ENCODE assay signal across 1 cellular context in genomic region chr9:109014267-109015025, GRCh38.
TF ChIP-seq lines count a peak whose summit lies in the region.

No MANE protein-coding gene starts in this region.

TF ChIP-seq in endothelial cell of umbilical vein, 7 proteins besides CTCF, POLR2A, EP300 and RAD21:
- no peak for TF ChIP-seq MYC (IDR thresholded peaks at IDR 0.05; ENCODE audit: low read depth, low read length)
- no peak for TF ChIP-seq JUN (IDR thresholded peaks at IDR 0.05; ENCODE audit: borderline replicate concordance, insufficient read depth, insufficient read length, low read depth)
- no peak for TF ChIP-seq FOS (IDR thresholded peaks at IDR 0.05; ENCODE audit: borderline replicate concordance, insufficient read depth, low read length)
- no peak for TF ChIP-seq MAX (IDR thresholded peaks at IDR 0.05; ENCODE audit: insufficient read depth, insufficient read length)
- no peak for TF ChIP-seq EZH2 (IDR thresholded peaks at IDR 0.05; ENCODE audit: borderline replicate concordance, low read depth, low read length, severe bottlenecking)
- no peak for TF ChIP-seq POLR2AphosphoS5 (IDR thresholded peaks at IDR 0.05; ENCODE audit: insufficient read depth, low read depth, low read length)
- TF ChIP-seq GATA2 (IDR thresholded peaks at IDR 0.05; ENCODE audit: insufficient read depth, insufficient read length, low read depth, low read length), result no peak
TF ChIP-seq in endothelial cell of umbilical vein: peak in this region for 0.
